Comparison of ENCODE assay signal across 24 cellular contexts in genomic region chr11:121790435-121790834, GRCh38.
"Had no signal": no experiment of that assay in that cellular context is flagged by ENCODE, and none has a peak within 500 bp of the region (broad histone marks: within the 10 kb centered on the region; RNA-seq: fewer than 3 reads in every experiment).

No MANE protein-coding gene starts in this region.

- ATAC-seq: gastrocnemius medialis; left cardiac atrium; left lung; naive thymus-derived CD8-positive, alpha-beta T cell; psoas muscle; right cardiac atrium; stimulated activated naive CD8-positive, alpha-beta T cell treated with anti-CD3 and anti-CD28 coated beads, Interleukin-15, amount 100 ng/mL, for 72 hours; upper lobe of right lung had no signal

- H3K4me3 Mint-ChIP-seq: naive thymus-derived CD8-positive, alpha-beta T cell; stimulated activated naive CD8-positive, alpha-beta T cell treated with anti-CD3 and anti-CD28 coated beads, Interleukin-15, amount 100 ng/mL, for 72 hours had no signal

- H3K27me3 ChIP-seq: dorsolateral prefrontal cortex, gastrocnemius medialis, left lung, ovary, suprapubic skin, transverse colon, upper lobe of right lung, uterus had no signal

- H3K9me3 ChIP-seq: gastrocnemius medialis, ovary, psoas muscle, suprapubic skin, upper lobe of right lung, uterus had no signal

- H3K4me1 ChIP-seq: gastrocnemius medialis, left lung, psoas muscle, suprapubic skin, transverse colon, upper lobe of right lung, uterus had no signal

- H3K27ac Mint-ChIP-seq: stimulated activated naive CD8-positive, alpha-beta T cell treated with anti-CD3 and anti-CD28 coated beads, Interleukin-15, amount 100 ng/mL, for 72 hours had no signal

- H3K27ac ChIP-seq: dorsolateral prefrontal cortex, gastrocnemius medialis, left lung, ovary, psoas muscle, suprapubic skin, transverse colon, upper lobe of right lung, uterus had no signal

- H3K4me1 Mint-ChIP-seq: naive thymus-derived CD8-positive, alpha-beta T cell; stimulated activated naive CD8-positive, alpha-beta T cell treated with anti-CD3 and anti-CD28 coated beads, Interleukin-15, amount 100 ng/mL, for 72 hours had no signal

- H3K36me3 ChIP-seq: gastrocnemius medialis, left lung, ovary, suprapubic skin, transverse colon, upper lobe of right lung, uterus had no signal

- H3K4me3 ChIP-seq: dorsolateral prefrontal cortex, gastrocnemius medialis, left lung, ovary, psoas muscle, suprapubic skin, transverse colon, upper lobe of right lung, uterus had no signal

- DNase-seq: cortex of kidney; dorsolateral prefrontal cortex; effector CD4-positive, alpha-beta T cell; gastrocnemius medialis; head of caudate nucleus; kidney; left cardiac atrium; left lung; mesenchymal stem cell; naive thymus-derived CD8-positive, alpha-beta T cell; occipital lobe; ovary; posterior cingulate gyrus; psoas muscle; right cardiac atrium; small intestine; stimulated activated CD4-positive, alpha-beta T cell treated with anti-CD3 and anti-CD28 coated beads, Interleukin-15, amount 100 ng/mL, for 24 hours; stimulated activated CD4-positive, alpha-beta T cell treated with anti-CD3 and anti-CD28 coated beads, Interleukin-2, amount 100 ng/mL, for 48 hours; stimulated activated naive CD4-positive, alpha-beta T cell; stimulated activated naive CD8-positive, alpha-beta T cell treated with anti-CD3 and anti-CD28 coated beads, Interleukin-15, amount 100 ng/mL, for 72 hours; transverse colon; upper lobe of right lung; uterus had no signal
